In genomic region chr9:72292874-72293607, GRCh38 we compare ENCODE assay signal across 8 cellular contexts.
DNase-seq lines count a peak whose midpoint lies in the region; ATAC-seq and TF ChIP-seq lines count a peak whose summit lies in the region.

No MANE protein-coding gene starts in this region.

- POLR2A ChIA-PET in OCI-LY7 (lab: Charles Lee), result interaction anchor here (0.5 kb wide), 1 partner anchor 284 kb away, joined by 3 read pairs; no protein-coding TSS in a partner anchor

- TF ChIP-seq CTCF in left ventricle myocardium inferior (IDR thresholded peaks at IDR 0.05; ENCODE audit: borderline replicate concordance) (no peak), upper lobe of right lung (IDR thresholded peaks at IDR 0.05) (no peak), OCI-LY7 (conservative IDR thresholded peaks at IDR 0.05; ENCODE audit: low read length) (no peak)

- DNase-seq in Right ventricle myocardium superior, result no peak
- DNase-seq in left ventricle myocardium inferior, result no peak
- DNase-seq in SJCRH30, result peak; percentile 33 to 72
- DNase-seq in globus pallidus (ENCODE audit: low spot score), result peak; percentile 19
- DNase-seq in upper lobe of right lung, result no peak
- no peak for DNase-seq in OCI-LY7 (ENCODE audit: low spot score)
- no peak for DNase-seq in NCI-H2196 treated with DMSO at 0.1 percent for 48 hours (lab: John Stamatoyannopoulos, UW; ENCODE audit: unreplicated experiment)
- DNase-seq in activated CD8-positive, alpha-beta memory T cell treated with anti-CD3 and anti-CD28 coated beads, Interleukin-2, amount 50 U/mL, for 4 hours, result no peak

- no peaks in the 10 kb centered on the region for H3K9me2 ChIP-seq in OCI-LY7 (ENCODE audit: insufficient read depth, low read length)

- H2AFZ ChIP-seq in OCI-LY7 (ENCODE audit: low read length), result no peak overlapping the region

- H3K36me3 ChIP-seq in left ventricle myocardium inferior (no peaks in the 10 kb centered on the region), SJCRH30 (no peaks in the 10 kb centered on the region), upper lobe of right lung (no peaks in the 10 kb centered on the region), OCI-LY7 (ENCODE audit: insufficient read depth, low read length) (no peaks in the 10 kb centered on the region)

- no peak overlapping the region for H3K4me2 ChIP-seq in OCI-LY7 (ENCODE audit: low read length)

- no peaks in the 10 kb centered on the region for H4K20me1 ChIP-seq in OCI-LY7 (ENCODE audit: insufficient read depth, low read length)

- CTCF ChIA-PET in OCI-LY7 (lab: Charles Lee; ENCODE audit: unreplicated experiment), result no interaction called here

- BruUV-seq in OCI-LY7 (replicated peaks; lab: Mats Ljungman, UMichigan), result no TSS peak

- intact Hi-C loops in Right ventricle myocardium superior (cut with DNase I) (loop anchor here (2.0 to 10.0 kb wide), 2 partner anchors 232 to 300 kb away; partner anchors contain the start of gene TMC1), left ventricle myocardium inferior (cut with micrococcal nuclease) (loop anchor here (10.0 kb wide), 1 partner anchor 52 kb away; no protein-coding TSS in a partner anchor), upper lobe of right lung (cut with DNase I) (loop anchor here (5.0 kb wide), 1 partner anchor 299 kb away; no protein-coding TSS in a partner anchor), OCI-LY7 (cut with micrococcal nuclease; ENCODE audit: unreplicated experiment) (no loop called here)

- no peak overlapping the region for H3K4me3 ChIP-seq in left ventricle myocardium inferior
- H3K4me3 ChIP-seq in SJCRH30, result no peak overlapping the region
- no peak overlapping the region for H3K4me3 ChIP-seq in upper lobe of right lung
- no peak overlapping the region for H3K4me3 ChIP-seq in OCI-LY7 (ENCODE audit: low read depth, low read length, poor library complexity, severe bottlenecking)

- no peaks in the 10 kb centered on the region for H3K27me3 ChIP-seq in left ventricle myocardium inferior (ENCODE audit: low read depth)
- H3K27me3 ChIP-seq in SJCRH30, result no peaks in the 10 kb centered on the region
- no peaks in the 10 kb centered on the region for H3K27me3 ChIP-seq in upper lobe of right lung

- ATAC-seq in Right ventricle myocardium superior (ENCODE audit: poor library complexity), result peak; percentile 65
- peak; percentile 43 for ATAC-seq in upper lobe of right lung

- no peaks in the 10 kb centered on the region for H3K79me2 ChIP-seq in OCI-LY7 (ENCODE audit: insufficient read depth, low read depth, low read length)

- H3K4me1 ChIP-seq in left ventricle myocardium inferior, result peaks cover 8% of the 10 kb centered on the region
- no peaks in the 10 kb centered on the region for H3K4me1 ChIP-seq in SJCRH30
- H3K4me1 ChIP-seq in upper lobe of right lung, result peaks cover 8% of the 10 kb centered on the region
- no peaks in the 10 kb centered on the region for H3K4me1 ChIP-seq in OCI-LY7 (ENCODE audit: insufficient read depth, low read length, poor library complexity, severe bottlenecking)

- H3K9me3 ChIP-seq in left ventricle myocardium inferior (replicated peaks) (no peaks in the 10 kb centered on the region), SJCRH30 (replicated peaks) (no peaks in the 10 kb centered on the region), upper lobe of right lung (no peaks in the 10 kb centered on the region), OCI-LY7 (ENCODE audit: low read length) (no peaks in the 10 kb centered on the region)

- H3K27ac ChIP-seq in left ventricle myocardium inferior (replicated peaks) (no peak overlapping the region), SJCRH30 (no peak overlapping the region), upper lobe of right lung (peak overlapping the region; percentile 69), OCI-LY7 (ENCODE audit: low read depth, low read length, poor library complexity, severe bottlenecking) (no peak overlapping the region)

Comparison
In these comparisons a context has a peak if more than half of its experiments do, and no peak if none do; other contexts are left out.
1. DNase-seq: peak in SJCRH30 (2 of 2) and globus pallidus (single experiment); none in Right ventricle myocardium superior (single experiment), left ventricle myocardium inferior (single experiment), upper lobe of right lung (single experiment), OCI-LY7 (single experiment), NCI-H2196 treated with DMSO at 0.1 percent for 48 hours (single experiment) and activated CD8-positive, alpha-beta memory T cell treated with anti-CD3 and anti-CD28 coated beads, Interleukin-2, amount 50 U/mL, for 4 hours (single experiment).